ENCODE assay signal across 18 cellular contexts in genomic region chr5:77033338-77033737, GRCh38.
"Had no signal": no experiment of that assay in that cellular context is flagged by ENCODE, and none has a peak within 500 bp of the region (broad histone marks: within the 10 kb centered on the region; RNA-seq: fewer than 3 reads in every experiment).

No MANE protein-coding gene starts in this region.

- H3K9me3 ChIP-seq: gastrocnemius medialis, psoas muscle had no signal

- DNase-seq: activated CD4-positive, alpha-beta T cell treated with anti-CD3 and anti-CD28 coated beads for 1 hour; activated CD4-positive, alpha-beta T cell treated with anti-CD3 and anti-CD28 coated beads, Interleukin-2, amount 50 U/mL, for 4 hours; activated naive CD4-positive, alpha-beta T cell treated with anti-CD3 and anti-CD28 coated beads for 36 hours; effector CD8-positive, alpha-beta T cell; gastrocnemius medialis; head of caudate nucleus; left lung; psoas muscle; right cardiac atrium; stimulated activated CD4-positive, alpha-beta T cell treated with anti-CD3 and anti-CD28 coated beads, Interleukin-4, amount 100 ng/mL, for 24 hours; stomach; trophoblast cell; WERI-Rb-1 had no signal

- ATAC-seq: esophagus mucosa; gastrocnemius medialis; left lung; psoas muscle; right cardiac atrium; stimulated activated effector memory CD8-positive, alpha-beta T cell treated with anti-CD3 and anti-CD28 coated beads, Interleukin-12 subunit alpha, Interleukin-12 subunit beta, amount 100 ng/mL, for 72 hours had no signal

- H3K4me3 Mint-ChIP-seq: activated naive CD4-positive, alpha-beta T cell treated with anti-CD3 and anti-CD28 coated beads for 36 hours; dendritic cell treated with granulocyte-macrophage colony-stimulating factor and Interleukin-4, amounts not matched to agents 40 ng/mL and 50 ng/mL, for 4 days; stimulated activated effector memory CD8-positive, alpha-beta T cell treated with anti-CD3 and anti-CD28 coated beads, Interleukin-12 subunit alpha, Interleukin-12 subunit beta, amount 100 ng/mL, for 72 hours; T-helper 1 cell treated with Interleukin-12 subunit alpha and Interleukin-12 subunit beta and Interleukin-4 antibody, amounts not matched to agents 30 μg/mL and 1 μg/mL, for 36 hours had no signal

- H3K4me3 ChIP-seq: gastrocnemius medialis, left lung, psoas muscle, stomach had no signal

- H3K27me3 Mint-ChIP-seq: dendritic cell treated with granulocyte-macrophage colony-stimulating factor and Interleukin-4, amounts not matched to agents 40 ng/mL and 50 ng/mL, for 4 days had no signal

- H3K27ac Mint-ChIP-seq: activated naive CD4-positive, alpha-beta T cell treated with anti-CD3 and anti-CD28 coated beads for 36 hours; activated T-helper 2 cell treated with anti-CD3 and anti-CD28 coated beads, Interferon-gamma antibody, Interleukin-2, Interleukin-4, amounts not matched to agents 10 μg/mL and 5 μg/mL and 100 μg/mL, durations not matched to agents 14 hours and 24 hours and 36 hours; dendritic cell treated with granulocyte-macrophage colony-stimulating factor and Interleukin-4, amounts not matched to agents 40 ng/mL and 50 ng/mL, for 4 days; stimulated activated effector memory CD8-positive, alpha-beta T cell treated with anti-CD3 and anti-CD28 coated beads, Interleukin-12 subunit alpha, Interleukin-12 subunit beta, amount 100 ng/mL, for 72 hours; T-helper 1 cell treated with Interleukin-12 subunit alpha and Interleukin-12 subunit beta and Interleukin-4 antibody, amounts not matched to agents 30 μg/mL and 1 μg/mL, for 36 hours had no signal

- H3K27ac ChIP-seq: gastrocnemius medialis, left lung, psoas muscle, stomach, WERI-Rb-1 had no signal

- H3K27me3 ChIP-seq: gastrocnemius medialis, left lung, stomach had no signal
